13 cellular contexts compared by ENCODE assay signal in the genomic region with DNA sequence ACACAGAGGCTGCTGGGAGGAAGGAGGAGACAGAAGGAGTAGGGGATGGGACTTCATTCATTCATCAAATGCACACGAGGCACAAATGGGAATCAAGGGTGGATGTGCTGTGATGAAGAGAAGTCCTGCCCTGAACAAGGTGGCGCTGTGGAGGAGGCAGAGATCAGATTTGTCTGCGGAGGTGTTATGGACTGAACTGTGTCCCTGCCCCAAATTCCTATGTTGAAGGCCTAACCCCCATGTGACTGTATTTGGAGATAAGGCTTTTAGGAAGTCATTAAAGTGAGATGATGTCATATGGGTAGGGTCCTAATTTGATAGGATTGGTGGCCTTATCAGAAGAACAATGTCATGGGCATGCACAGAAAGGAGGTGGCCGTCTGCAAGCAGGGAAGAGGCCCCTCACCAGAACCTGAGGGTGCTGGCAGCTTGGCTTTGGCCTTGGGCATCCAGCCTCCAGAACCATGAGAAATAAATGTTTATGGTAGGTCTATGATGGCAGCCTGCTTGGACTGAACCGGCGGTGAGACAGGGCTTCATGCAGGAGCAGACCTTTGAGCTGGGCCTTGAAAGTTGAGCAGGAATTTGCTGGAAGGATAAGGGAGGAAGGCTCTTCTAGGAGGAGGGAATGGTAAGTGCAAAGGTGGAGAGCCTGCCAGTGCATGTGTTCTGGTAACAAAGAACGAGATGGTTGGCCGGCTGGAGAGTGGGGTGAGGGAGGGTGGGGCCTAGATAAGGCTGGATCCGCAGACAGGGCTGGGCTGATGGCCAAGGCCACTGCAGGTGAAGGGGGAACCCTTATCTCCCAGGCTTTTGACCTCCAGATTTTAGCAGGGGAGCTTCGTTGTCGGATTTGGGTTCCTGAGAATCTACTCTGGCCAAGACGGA. TPM values are rescaled to one million over a fixed set of nuclear protein-coding genes. Genes with fewer than 3 reads are reported as not detected.
DNase-seq lines count a peak whose midpoint lies in the region; ATAC-seq, FAIRE-seq and TF ChIP-seq lines count a peak whose summit lies in the region.
"Had no signal": no experiment of that assay in that cellular context is flagged by ENCODE, and none has a peak within 500 bp of the region (broad histone marks: within the 10 kb centered on the region; RNA-seq: fewer than 3 reads in every experiment).

No MANE protein-coding gene starts in this region.

- no peak overlapping the region for H3K4me2 ChIP-seq in OCI-LY1 (ENCODE audit: low read length)

- H3K27me3 ChIP-seq in OCI-LY1 (ENCODE audit: insufficient read depth, low read length) (no peaks in the 10 kb centered on the region), gastroesophageal sphincter (peaks cover 20% of the 10 kb centered on the region), sigmoid colon (peaks cover 7 to 18% (median 11%) of the 10 kb centered on the region in 3 donors)

- ATAC-seq in gastroesophageal sphincter, result no peak
- no peak for ATAC-seq in HG02885 (IDR thresholded peaks at IDR 0.05; ENCODE audit: poor library complexity, unreplicated experiment)

- H3K9ac ChIP-seq in OCI-LY1 (ENCODE audit: low read length), result no peak overlapping the region

- no peak overlapping the region for H3K4me3 ChIP-seq in GM12864 (ENCODE audit: low read depth, low read length)
- H3K4me3 ChIP-seq in OCI-LY1 (ENCODE audit: low read depth, low read length, poor library complexity, severe bottlenecking), result no peak overlapping the region
- H3K4me3 ChIP-seq in gastroesophageal sphincter, result no peak overlapping the region
- no peak overlapping the region for H3K4me3 ChIP-seq in sigmoid colon
- H3K4me3 ChIP-seq: SJSA1 had no signal

- H3K4me1 ChIP-seq in OCI-LY1 (ENCODE audit: insufficient read depth, low read length, severe bottlenecking), result no peaks in the 10 kb centered on the region
- peaks cover 0 to 45% (median 17%) of the 10 kb centered on the region in 3 donors for H3K4me1 ChIP-seq in gastroesophageal sphincter
- peaks cover 0 to 46% (median 33%) of the 10 kb centered on the region in 4 donors for H3K4me1 ChIP-seq in sigmoid colon

- H2AFZ ChIP-seq in OCI-LY1 (ENCODE audit: low read length), result no peak overlapping the region

- H3K36me3 ChIP-seq in OCI-LY1 (ENCODE audit: insufficient read depth, low read length) (no peaks in the 10 kb centered on the region), gastroesophageal sphincter (no peaks in the 10 kb centered on the region), sigmoid colon (no peaks in the 10 kb centered on the region)
- H3K36me3 ChIP-seq: SJSA1 had no signal

- no peak for DNase-seq in GM12864 (ENCODE audit: low read depth)
- peak; percentile 46 for DNase-seq in sigmoid colon
- no peak for DNase-seq in GOT3 (lab: John Stamatoyannopoulos, UW)
- no peak for DNase-seq in GM12891 (ENCODE audit: insufficient read length, low spot score)
- no peak for DNase-seq in stimulated activated naive CD4-positive, alpha-beta T cell treated with Interleukin-2 at 50 U/mL for 16 hours (lab: John Stamatoyannopoulos, UW)
- DNase-seq: amniotic stem cell, kidney glomerular epithelial cell, NCI-H2081 treated with DMSO at 0.1 percent for 48 hours had no signal

- no peaks in the 10 kb centered on the region for H3F3A ChIP-seq in OCI-LY1 (ENCODE audit: insufficient read depth, low read length)

- no peaks in the 10 kb centered on the region for H3K9me2 ChIP-seq in OCI-LY1 (ENCODE audit: low read depth, low read length)

- WGBS in gastroesophageal sphincter (ENCODE audit: low coverage in 1 of 2), 2 donors, result 86 to 100% methylated on average over 3 to 11 of the region's 12 CpGs
- WGBS in sigmoid colon, 2 donors, result 21 to 73% methylated on average over 12 of the region's 12 CpGs

- H3K9me3 ChIP-seq in OCI-LY1 (ENCODE audit: low read length) (no peaks in the 10 kb centered on the region), gastroesophageal sphincter (no peaks in the 10 kb centered on the region), sigmoid colon (no peaks in the 10 kb centered on the region)

- TF ChIP-seq CTCF in GM12864 (IDR thresholded peaks at IDR 0.05; ENCODE audit: low read depth, low read length, missing control alignments) (peak; percentile 5), OCI-LY1 (IDR thresholded peaks at IDR 0.05; ENCODE audit: low read length) (peak; percentile 23; the same call in 1 of the 2 replicates), gastroesophageal sphincter (IDR thresholded peaks at IDR 0.05) (no peak), sigmoid colon (IDR thresholded peaks at IDR 0.05) (no peak)

- H3K79me2 ChIP-seq in OCI-LY1 (ENCODE audit: insufficient read depth, low read length), result no peaks in the 10 kb centered on the region

- no peaks in the 10 kb centered on the region for H4K20me1 ChIP-seq in OCI-LY1 (ENCODE audit: insufficient read depth, low read length)

- no peak for TF ChIP-seq EP300 in gastroesophageal sphincter (IDR thresholded peaks at IDR 0.05)
- TF ChIP-seq EP300 in sigmoid colon (IDR thresholded peaks at IDR 0.05), result no peak

- FAIRE-seq in GM12891 (lab: Jason Lieb, UNC), result no peak
- FAIRE-seq: endothelial cell of umbilical vein had no signal

- intact Hi-C loops in sigmoid colon (cut with DNase I), result loop anchor here (5.0 kb wide), 4 partner anchors 68 to 217 kb away; partner anchors contain the start of gene PEPD

- TF ChIP-seq POLR2A in gastroesophageal sphincter (IDR thresholded peaks at IDR 0.05) (no peak), sigmoid colon (IDR thresholded peaks at IDR 0.05) (no peak), GM12891 (IDR thresholded peaks at IDR 0.05; ENCODE audit: low read depth, low read length) (no peak)

- no peak overlapping the region for H3K27ac ChIP-seq in OCI-LY1 (ENCODE audit: low read depth, low read length, poor library complexity, severe bottlenecking)
- peak overlapping the region in 3 of 4 donors; percentile 87 to 90 (median 89) for H3K27ac ChIP-seq in gastroesophageal sphincter
- H3K27ac ChIP-seq in sigmoid colon, result peak overlapping the region in 3 of 4 donors; percentile 85 to 91 (median 86)
- H3K27ac ChIP-seq: SJSA1 had no signal

TF ChIP-seq in GM12891, 5 proteins besides CTCF, POLR2A, EP300 and RAD21:
- TF ChIP-seq TAF1 (IDR thresholded peaks at IDR 0.05; ENCODE audit: low read depth, low read length) (no peak), SPI1 (IDR thresholded peaks at IDR 0.05; ENCODE audit: low read depth, low read length) (no peak), POLR2AphosphoS5 (IDR thresholded peaks at IDR 0.05; ENCODE audit: low read depth, low read length) (no peak), PAX5 (IDR thresholded peaks at IDR 0.05; ENCODE audit: insufficient read depth, low read length, severe bottlenecking) (no peak), POU2F2 (IDR thresholded peaks at IDR 0.05; ENCODE audit: low read depth, low read length) (no peak)

RNA-seq across cellular contexts. Expression of gene CEBPA, which starts 2.7 kb away (rescaled TPM):
- total RNA-seq in gastroesophageal sphincter (10 to 100 TPM in 1 of 4 donors, 1 to 10 TPM in 3; 7.0 to 11.3 (median 9.0) TPM), sigmoid colon (10 to 100 TPM in 1 of 4 donors, 1 to 10 TPM in 3; 2.9 to 16.1 (median 6.9) TPM)
- polyA plus RNA-seq in sigmoid colon, result 10 to 100 TPM; 43.5 to 64.3 (median 48.0) TPM
- polyA plus RNA-seq in GM12891 (2012; ENCODE audit: low read depth, missing spikeins), result not detected
- total RNA-seq: endothelial cell of umbilical vein had no signal

Comparison
In these comparisons a context has a peak if more than half of its experiments do, and no peak if none do; other contexts are left out.
1. CTCF ChIP-seq: peak in GM12864 (single experiment) and OCI-LY1 (single experiment); none in gastroesophageal sphincter (0 of 4) and sigmoid colon (0 of 4).